In genomic region chr5:137296213-137296702, GRCh38 we compare ENCODE assay signal across 19 cellular contexts.
DNase-seq lines count a peak whose midpoint lies in the region; ATAC-seq and TF ChIP-seq lines count a peak whose summit lies in the region.
"Had no signal": no experiment of that assay in that cellular context is flagged by ENCODE, and none has a peak within 500 bp of the region (broad histone marks: within the 10 kb centered on the region; RNA-seq: fewer than 3 reads in every experiment).

No MANE protein-coding gene starts in this region.

- CTCF ChIA-PET in HEK293 (lab: Yijun Ruan, JAX): interaction anchor here (0.6 to 1.3 kb wide), 3 partner anchors 21 to 1413 kb away, joined by 3 read pairs; no protein-coding TSS in a partner anchor

- peaks cover 4% of the 10 kb centered on the region for H3K4me1 ChIP-seq in HEK293 (ENCODE audit: control insufficient read depth, insufficient read depth, low read length)
- H3K4me1 ChIP-seq in parathyroid adenoma: peaks cover 4% of the 10 kb centered on the region
- H3K4me1 ChIP-seq in smooth muscle cell (ENCODE audit: low read depth): peaks cover 15% of the 10 kb centered on the region
- no peaks in the 10 kb centered on the region for H3K4me1 ChIP-seq in endodermal cell (ENCODE audit: control insufficient read depth, insufficient read depth, low read length)
- H3K4me1 ChIP-seq: BLaER1 treated with 17β-estradiol and CSF1 and Interleukin-3, amounts not matched to agents 10 nM and 100 nM; gastroesophageal sphincter had no signal

- H3K9me3 Mint-ChIP-seq in endodermal cell: no peaks in the 10 kb centered on the region
- H3K9me3 Mint-ChIP-seq: activated CD8-positive, alpha-beta T cell treated with anti-CD3 and anti-CD28 coated beads for 36 hours; activated T-helper 2 cell treated with anti-CD3 and anti-CD28 coated beads, Interferon-gamma antibody, Interleukin-2, Interleukin-4, amounts not matched to agents 10 μg/mL and 5 μg/mL and 100 μg/mL, durations not matched to agents 14 hours and 24 hours and 36 hours; HFFc6 had no signal

- WGBS in smooth muscle cell (ENCODE audit: low lambda C conversion rate): 90% methylated on average over 11 of the region's 11 CpGs
- 85 to 92% methylated on average over 7 to 11 of the region's 11 CpGs for WGBS in endodermal cell (ENCODE audit: insufficient coverage in 1 of 2, insufficient read length in 1 of 2), 2 experiments

- POLR2A ChIA-PET in HEK293 (lab: Yijun Ruan, JAX): no interaction called here

- H3K9ac ChIP-seq in parathyroid adenoma (no peak overlapping the region), smooth muscle cell (ENCODE audit: low read depth) (no peak overlapping the region), endodermal cell (ENCODE audit: extremely low read depth, low read length, poor library complexity, severe bottlenecking) (no peak overlapping the region)
- H3K9ac ChIP-seq: BLaER1 treated with 17β-estradiol and CSF1 and Interleukin-3, amounts not matched to agents 10 nM and 100 nM had no signal

- no peak for TF ChIP-seq CTCF in HEK293 (tag by site-specific recombination; IDR thresholded peaks at IDR 0.05)
- TF ChIP-seq CTCF in parathyroid adenoma (IDR thresholded peaks at IDR 0.05): no peak
- no peak for TF ChIP-seq CTCF in smooth muscle cell (IDR thresholded peaks at IDR 0.05; ENCODE audit: borderline replicate concordance, insufficient read depth, poor library complexity, severe bottlenecking)
- TF ChIP-seq CTCF in endodermal cell (conservative IDR thresholded peaks at IDR 0.05): no peak

- H3K27me3 Mint-ChIP-seq in endodermal cell (ENCODE audit: insufficient read depth): no peaks in the 10 kb centered on the region

- no peak for ATAC-seq in HG02840 (IDR thresholded peaks at IDR 0.05; ENCODE audit: low FRiP score, unreplicated experiment)
- ATAC-seq: activated CD8-positive, alpha-beta T cell treated with anti-CD3 and anti-CD28 coated beads for 36 hours; effector memory CD8-positive, alpha-beta T cell; gastroesophageal sphincter; Right ventricle myocardium inferior had no signal

- H3K27ac Mint-ChIP-seq in endodermal cell: no peak overlapping the region
- H3K27ac Mint-ChIP-seq: activated CD8-positive, alpha-beta T cell treated with anti-CD3 and anti-CD28 coated beads for 36 hours; activated T-helper 2 cell treated with anti-CD3 and anti-CD28 coated beads, Interferon-gamma antibody, Interleukin-2, Interleukin-4, amounts not matched to agents 10 μg/mL and 5 μg/mL and 100 μg/mL, durations not matched to agents 14 hours and 24 hours and 36 hours; effector memory CD8-positive, alpha-beta T cell; HFFc6 had no signal

- no peaks in the 10 kb centered on the region for H3K36me3 Mint-ChIP-seq in endodermal cell (ENCODE audit: low read depth)

- H3F3A ChIP-seq in smooth muscle cell (ENCODE audit: low read depth): no peaks in the 10 kb centered on the region

- H3K27me3 ChIP-seq in parathyroid adenoma (ENCODE audit: control insufficient read depth, insufficient read depth, low read length) (no peaks in the 10 kb centered on the region), smooth muscle cell (ENCODE audit: low read depth) (no peaks in the 10 kb centered on the region), endodermal cell (ENCODE audit: control insufficient read depth, insufficient read depth, low read length, poor library complexity, severe bottlenecking) (no peaks in the 10 kb centered on the region)
- H3K27me3 ChIP-seq: BLaER1 treated with 17β-estradiol and CSF1 and Interleukin-3, amounts not matched to agents 10 nM and 100 nM; MG63; sigmoid colon had no signal

- H3K79me2 ChIP-seq in parathyroid adenoma (no peaks in the 10 kb centered on the region), smooth muscle cell (ENCODE audit: low read depth) (no peaks in the 10 kb centered on the region)

- peaks cover 5% of the 10 kb centered on the region for H3K4me1 Mint-ChIP-seq in endodermal cell

- no peaks in the 10 kb centered on the region for H4K20me1 ChIP-seq in smooth muscle cell (ENCODE audit: low read depth)
- H4K20me1 ChIP-seq: BLaER1 treated with 17β-estradiol and CSF1 and Interleukin-3, amounts not matched to agents 10 nM and 100 nM had no signal

- no peaks in the 10 kb centered on the region for H3K9me3 ChIP-seq in HEK293 (ENCODE audit: control insufficient read depth, insufficient read depth, low read depth, low read length)
- H3K9me3 ChIP-seq in parathyroid adenoma (ENCODE audit: control insufficient read depth, low read length): no peaks in the 10 kb centered on the region
- H3K9me3 ChIP-seq in smooth muscle cell (replicated peaks; ENCODE audit: low read depth): no peaks in the 10 kb centered on the region
- H3K9me3 ChIP-seq in endodermal cell (ENCODE audit: control insufficient read depth, low read length): no peaks in the 10 kb centered on the region
- H3K9me3 ChIP-seq: BLaER1 treated with 17β-estradiol and CSF1 and Interleukin-3, amounts not matched to agents 10 nM and 100 nM; gastroesophageal sphincter; sigmoid colon had no signal

- no peak overlapping the region for H3K4me3 Mint-ChIP-seq in endodermal cell
- H3K4me3 Mint-ChIP-seq: activated CD8-positive, alpha-beta T cell treated with anti-CD3 and anti-CD28 coated beads for 36 hours; effector memory CD8-positive, alpha-beta T cell; HFFc6 had no signal

- no peaks in the 10 kb centered on the region for H3K36me3 ChIP-seq in HEK293 (ENCODE audit: control insufficient read depth in 2 of 2, insufficient read depth in 1 of 2, low read length in 2 of 2)
- H3K36me3 ChIP-seq in parathyroid adenoma (ENCODE audit: control insufficient read depth, insufficient read depth, low read length): no peaks in the 10 kb centered on the region
- no peaks in the 10 kb centered on the region for H3K36me3 ChIP-seq in smooth muscle cell (ENCODE audit: low read depth)
- no peaks in the 10 kb centered on the region for H3K36me3 ChIP-seq in endodermal cell (ENCODE audit: control insufficient read depth, insufficient read depth, low read length)
- H3K36me3 ChIP-seq: BLaER1 treated with 17β-estradiol and CSF1 and Interleukin-3, amounts not matched to agents 10 nM and 100 nM; gastroesophageal sphincter; MG63; sigmoid colon had no signal

- DNase-seq in NCI-H2196 (lab: John Stamatoyannopoulos, UW; ENCODE audit: unreplicated experiment) (peak; percentile 59), astrocyte of the hippocampus (ENCODE audit: low read depth, low spot score) (peak; percentile 85), smooth muscle cell (lab: John Stamatoyannopoulos, UW; ENCODE audit: unreplicated experiment) (no peak), endodermal cell (no peak), middle frontal gyrus (ENCODE audit: extremely low spot score, low spot score) (no peak)
- DNase-seq: activated CD8-positive, alpha-beta T cell treated with anti-CD3 and anti-CD28 coated beads for 36 hours; effector memory CD8-positive, alpha-beta T cell; HFFc6; MG63; NCI-H524 treated with DMSO at 0.1 percent for 48 hours; sigmoid colon; T-helper 9 cell had no signal

- H3K27ac ChIP-seq in HEK293 (ENCODE audit: extremely low read depth, low read depth, low read length) (no peak overlapping the region), parathyroid adenoma (no peak overlapping the region), smooth muscle cell (ENCODE audit: low read depth) (no peak overlapping the region), endodermal cell (ENCODE audit: low read depth, low read length) (no peak overlapping the region)
- H3K27ac ChIP-seq: BLaER1 treated with 17β-estradiol and CSF1 and Interleukin-3, amounts not matched to agents 10 nM and 100 nM; gastroesophageal sphincter; sigmoid colon had no signal

- no peak overlapping the region for H3K4me3 ChIP-seq in HEK293 (ENCODE audit: low read depth, low read length)
- no peak overlapping the region for H3K4me3 ChIP-seq in parathyroid adenoma (ENCODE audit: low read depth, low read length)
- no peak overlapping the region for H3K4me3 ChIP-seq in smooth muscle cell
- no peak overlapping the region for H3K4me3 ChIP-seq in endodermal cell (ENCODE audit: low read length)
- H3K4me3 ChIP-seq: BLaER1 treated with 17β-estradiol and CSF1 and Interleukin-3, amounts not matched to agents 10 nM and 100 nM; gastroesophageal sphincter; MG63; sigmoid colon had no signal

- no peak overlapping the region for H3K4me2 ChIP-seq in parathyroid adenoma (ENCODE audit: low read length)
- H3K4me2 ChIP-seq in smooth muscle cell: no peak overlapping the region
- H3K4me2 ChIP-seq: BLaER1 treated with 17β-estradiol and CSF1 and Interleukin-3, amounts not matched to agents 10 nM and 100 nM had no signal

- H2AFZ ChIP-seq in parathyroid adenoma (peak overlapping the region; percentile 67), smooth muscle cell (ENCODE audit: low read depth) (no peak overlapping the region)

TF ChIP-seq in HEK293, 187 proteins besides CTCF, POLR2A, EP300 and RAD21 (continues in another document):
- TF ChIP-seq ZNF341 (tag by site-specific recombination; IDR thresholded peaks at IDR 0.05; ENCODE audit: low read depth) (no peak), ZNF24 (tag by site-specific recombination; IDR thresholded peaks at IDR 0.05) (no peak), ZNF629 (tag by site-specific recombination; IDR thresholded peaks at IDR 0.05) (peak; percentile 96), PBX3 (CRISPR knock-in tag; IDR thresholded peaks at IDR 0.05) (no peak), ZNF221 (tag by site-specific recombination; IDR thresholded peaks at IDR 0.05; ENCODE audit: borderline replicate concordance) (no peak), ZNF561 (tag by site-specific recombination; IDR thresholded peaks at IDR 0.05; ENCODE audit: borderline replicate concordance) (no peak), ZNF639 (tag by site-specific recombination; IDR thresholded peaks at IDR 0.05) (peak; percentile 17; the same call in 1 of the 2 replicates)

Comparison
In these comparisons a context has a peak if more than half of its experiments do, and no peak if none do; other contexts are left out.
1. DNase-seq: peak in NCI-H2196 (single experiment) and astrocyte of the hippocampus (single experiment); none in smooth muscle cell (single experiment), endodermal cell (single experiment) and middle frontal gyrus (single experiment).